ENCODE assay signal across 30 cellular contexts in genomic region chr1:204216236-204216635, GRCh38. TPM values are rescaled to one million over a fixed set of nuclear protein-coding genes. Genes with fewer than 3 reads are reported as not detected.
"Had no signal": no experiment of that assay in that cellular context is flagged by ENCODE, and none has a peak within 500 bp of the region (broad histone marks: within the 10 kb centered on the region; RNA-seq: fewer than 3 reads in every experiment).

No MANE protein-coding gene starts in this region.

- H3K36me3 ChIP-seq: suprapubic skin, thoracic aorta, thyroid gland, tibial nerve, transverse colon, upper lobe of left lung, upper lobe of right lung, uterus, vagina had no signal

- H3K27ac ChIP-seq: stomach, suprapubic skin, testis, thoracic aorta, thyroid gland, tibial artery, tibial nerve, transverse colon, upper lobe of left lung, upper lobe of right lung, uterus, vagina had no signal

- H3K9me3 Mint-ChIP-seq: stimulated activated effector memory CD8-positive, alpha-beta T cell treated with anti-CD3 and anti-CD28 coated beads, Interleukin-12 subunit alpha, Interleukin-12 subunit beta, amount 100 ng/mL, for 72 hours; stimulated activated memory B cell treated with anti-CD40 and anti-IgM and Interleukin-4, amounts not matched to agents 10 μg/mL and 1 μg/mL and 100 μg/mL, for 72 hours; stimulated activated naive B cell treated with anti-CD40 and anti-IgM and Interleukin-4, amounts not matched to agents 10 μg/mL and 1 μg/mL and 100 μg/mL, for 72 hours; stimulated activated naive CD8-positive, alpha-beta T cell treated with anti-CD3 and anti-CD28 coated beads, Interleukin-15, amount 100 ng/mL, for 72 hours; stimulated activated naive CD8-positive, alpha-beta T cell treated with anti-CD3 and anti-CD28 coated beads, Interleukin-15, Interleukin-2, amounts not matched to agents 100 ng/mL and 50 ng/mL, for 24 hours; type B pancreatic cell had no signal

- H3K27me3 Mint-ChIP-seq: stimulated activated naive CD8-positive, alpha-beta T cell treated with anti-CD3 and anti-CD28 coated beads, Interleukin-15, amount 100 ng/mL, for 72 hours; stimulated activated naive CD8-positive, alpha-beta T cell treated with anti-CD3 and anti-CD28 coated beads, Interleukin-15, Interleukin-2, amounts not matched to agents 100 ng/mL and 50 ng/mL, for 24 hours; type B pancreatic cell had no signal

- H3K27me3 ChIP-seq: suprapubic skin, testis, thyroid gland, transverse colon, upper lobe of left lung, upper lobe of right lung, uterus, vagina had no signal

- H3K36me3 Mint-ChIP-seq: stimulated activated effector memory CD8-positive, alpha-beta T cell treated with anti-CD3 and anti-CD28 coated beads, Interleukin-12 subunit alpha, Interleukin-12 subunit beta, amount 100 ng/mL, for 72 hours; stimulated activated memory B cell treated with anti-CD40 and anti-IgM and Interleukin-4, amounts not matched to agents 10 μg/mL and 1 μg/mL and 100 μg/mL, for 72 hours; stimulated activated naive B cell treated with anti-CD40 and anti-IgM and Interleukin-4, amounts not matched to agents 10 μg/mL and 1 μg/mL and 100 μg/mL, for 72 hours; type B pancreatic cell had no signal

- H3K9me3 ChIP-seq: stomach, suprapubic skin, testis, thoracic aorta, thyroid gland, tibial artery, tibial nerve, transverse colon, upper lobe of left lung, upper lobe of right lung, uterus, vagina had no signal

- ATAC-seq: stimulated activated effector memory CD8-positive, alpha-beta T cell treated with anti-CD3 and anti-CD28 coated beads, Interleukin-12 subunit alpha, Interleukin-12 subunit beta, amount 100 ng/mL, for 72 hours; stimulated activated memory B cell treated with anti-CD40 and anti-IgM and Interleukin-4, amounts not matched to agents 10 μg/mL and 1 μg/mL and 100 μg/mL, for 72 hours; stimulated activated naive B cell treated with anti-CD40 and anti-IgM and Interleukin-4, amounts not matched to agents 10 μg/mL and 1 μg/mL and 100 μg/mL, for 72 hours; stimulated activated naive CD8-positive, alpha-beta T cell treated with anti-CD3 and anti-CD28 coated beads, Interleukin-15, amount 100 ng/mL, for 72 hours; stimulated activated naive CD8-positive, alpha-beta T cell treated with anti-CD3 and anti-CD28 coated beads, Interleukin-15, Interleukin-2, amounts not matched to agents 100 U/mL and 50 U/mL, for 24 hours; upper lobe of right lung had no signal

- DNase-seq: stimulated activated CD4-positive, alpha-beta T cell treated with anti-CD3 and anti-CD28 coated beads, Interleukin-2, amount 100 ng/mL, for 48 hours; stimulated activated CD4-positive, alpha-beta T cell treated with anti-CD3 and anti-CD28 coated beads, Interleukin-4, amount 100 ng/mL, for 1 hour; stimulated activated CD4-positive, alpha-beta T cell treated with anti-CD3 and anti-CD28 coated beads, Interleukin-4, amount 100 ng/mL, for 24 hours; stimulated activated CD4-positive, alpha-beta T cell treated with anti-CD3 and anti-CD28 coated beads, Interleukin-4, amount 100 ng/mL, for 4 hours; stimulated activated CD8-positive, alpha-beta memory T cell treated with anti-CD3 and anti-CD28 coated beads, Interleukin-4, amount 100 ng/mL, for 48 hours; stimulated activated naive B cell treated with anti-CD40 and anti-IgM and Interleukin-4, amounts not matched to agents 10 μg/mL and 1 μg/mL and 100 μg/mL, for 72 hours; stimulated activated naive CD4-positive, alpha-beta T cell; stimulated activated naive CD4-positive, alpha-beta T cell treated with Interleukin-2 at 50 U/mL for 16 hours; stimulated activated naive CD8-positive, alpha-beta T cell treated with anti-CD3 and anti-CD28 coated beads, Interleukin-15, amount 100 ng/mL, for 72 hours; stimulated activated naive CD8-positive, alpha-beta T cell treated with anti-CD3 and anti-CD28 coated beads, Interleukin-15, Interleukin-2, amounts not matched to agents 100 U/mL and 50 U/mL, for 24 hours; stomach; substantia nigra; testis; thyroid gland; tibial artery; transverse colon; upper lobe of left lung; upper lobe of right lung; uterus had no signal

- H3K4me3 ChIP-seq: stomach, suprapubic skin, testis, thoracic aorta, thyroid gland, tibial artery, tibial nerve, transverse colon, upper lobe of left lung, upper lobe of right lung, uterus, vagina had no signal

- H3K4me1 ChIP-seq: upper lobe of right lung, uterus had no signal

- H3K4me3 Mint-ChIP-seq: stimulated activated effector memory CD8-positive, alpha-beta T cell treated with anti-CD3 and anti-CD28 coated beads, Interleukin-12 subunit alpha, Interleukin-12 subunit beta, amount 100 ng/mL, for 72 hours; stimulated activated memory B cell treated with anti-CD40 and anti-IgM and Interleukin-4, amounts not matched to agents 10 μg/mL and 1 μg/mL and 100 μg/mL, for 72 hours; stimulated activated naive B cell treated with anti-CD40 and anti-IgM and Interleukin-4, amounts not matched to agents 10 μg/mL and 1 μg/mL and 100 μg/mL, for 72 hours; stimulated activated naive CD8-positive, alpha-beta T cell treated with anti-CD3 and anti-CD28 coated beads, Interleukin-15, amount 100 ng/mL, for 72 hours; stimulated activated naive CD8-positive, alpha-beta T cell treated with anti-CD3 and anti-CD28 coated beads, Interleukin-15, Interleukin-2, amounts not matched to agents 100 ng/mL and 50 ng/mL, for 24 hours; type B pancreatic cell had no signal

- H3K27ac Mint-ChIP-seq: stimulated activated effector memory CD8-positive, alpha-beta T cell treated with anti-CD3 and anti-CD28 coated beads, Interleukin-12 subunit alpha, Interleukin-12 subunit beta, amount 100 ng/mL, for 72 hours; stimulated activated memory B cell treated with anti-CD40 and anti-IgM and Interleukin-4, amounts not matched to agents 10 μg/mL and 1 μg/mL and 100 μg/mL, for 72 hours; stimulated activated naive B cell treated with anti-CD40 and anti-IgM and Interleukin-4, amounts not matched to agents 10 μg/mL and 1 μg/mL and 100 μg/mL, for 72 hours; stimulated activated naive CD8-positive, alpha-beta T cell treated with anti-CD3 and anti-CD28 coated beads, Interleukin-15, amount 100 ng/mL, for 72 hours; stimulated activated naive CD8-positive, alpha-beta T cell treated with anti-CD3 and anti-CD28 coated beads, Interleukin-15, Interleukin-2, amounts not matched to agents 100 ng/mL and 50 ng/mL, for 24 hours; type B pancreatic cell had no signal

RNA-seq across cellular contexts. Expression of gene GOLT1A, which starts 2.4 kb away (rescaled TPM):
- total RNA-seq: subcutaneous adipose tissue, suprapubic skin, thoracic aorta, tibial nerve, vagina had no signal

RNA-seq across cellular contexts. Expression of gene KISS1, which starts 19.9 kb away (rescaled TPM):
- total RNA-seq: subcutaneous adipose tissue, suprapubic skin, temporal lobe, thoracic aorta, thyroid gland, tibial nerve, transverse colon, urinary bladder, uterus, vagina had no signal

RNA-seq across cellular contexts. Expression of gene REN, which starts 50.1 kb away (rescaled TPM):
- total RNA-seq: stomach, subcutaneous adipose tissue, temporal lobe, testis, thoracic aorta, thyroid gland, tibial nerve, vagina had no signal
